Comparison of ENCODE assay signal across 29 cellular contexts in the genomic region with DNA sequence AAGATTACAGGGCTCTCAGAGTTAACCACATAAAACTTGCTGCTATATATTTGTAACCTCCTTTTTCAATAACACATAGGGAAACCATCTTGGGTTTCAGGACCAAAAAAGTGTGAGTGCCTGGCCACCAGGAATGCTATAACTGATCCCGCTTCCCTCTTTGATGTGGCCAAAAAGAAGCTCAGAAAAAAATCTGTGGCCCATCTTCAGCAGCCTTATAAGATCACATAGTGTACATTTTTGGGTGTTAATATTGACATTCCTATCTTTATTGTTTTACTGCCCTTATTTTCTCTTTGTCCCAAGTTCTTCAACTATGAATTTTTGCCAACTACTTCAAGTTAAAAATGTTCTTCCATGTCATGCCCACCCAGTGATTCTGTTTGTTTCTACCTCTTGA.
"Had no signal": no experiment of that assay in that cellular context is flagged by ENCODE, and none has a peak within 500 bp of the region (broad histone marks: within the 10 kb centered on the region; RNA-seq: fewer than 3 reads in every experiment).

No MANE protein-coding gene starts in this region.

- H3K4me3 ChIP-seq: adrenal gland, ascending aorta, breast epithelium, cardiac muscle cell, colonic mucosa had no signal

- H3K4me1 ChIP-seq: adrenal gland, ascending aorta, breast epithelium had no signal

- ATAC-seq: activated CD4-positive, alpha-beta T cell treated with anti-CD3 and anti-CD28 coated beads for 36 hours; activated CD8-positive, alpha-beta memory T cell treated with anti-CD3 and anti-CD28 coated beads, Interleukin-2, amount 10 ng/mL, durations not matched to agents 7 days and 5 days; activated CD8-positive, alpha-beta T cell treated with anti-CD3 and anti-CD28 coated beads, Interleukin-2, amount 10 ng/mL, durations not matched to agents 7 days and 5 days; activated naive CD8-positive, alpha-beta T cell treated with anti-CD3 and anti-CD28 coated beads, Interleukin-2, amount 50 U/mL, for 24 hours had no signal

- H3K36me3 ChIP-seq: adrenal gland, ascending aorta, breast epithelium, cardiac muscle cell, colonic mucosa had no signal

- DNase-seq: activated CD4-positive, alpha-beta memory T cell treated with anti-CD3 and anti-CD28 coated beads for 36 hours; activated CD4-positive, alpha-beta T cell treated with anti-CD3 and anti-CD28 coated beads for 36 hours; activated CD4-positive, alpha-beta T cell treated with anti-CD3 and anti-CD28 coated beads, Interleukin-2, amount 10 ng/mL, durations not matched to agents 24 days and 14 days; activated CD4-positive, CD25-positive, alpha-beta regulatory T cell; activated CD4-positive, CD25-positive, alpha-beta regulatory T cell treated with anti-CD3 and anti-CD28 coated beads, Interleukin-2, amount 50 U/mL, for 72 hours; activated CD8-positive, alpha-beta memory T cell treated with anti-CD3 and anti-CD28 coated beads, Interleukin-2, amount 10 ng/mL, durations not matched to agents 7 days and 5 days; activated CD8-positive, alpha-beta memory T cell treated with anti-CD3 and anti-CD28 coated beads, Interleukin-2, amount 50 U/mL, for 4 hours; activated CD8-positive, alpha-beta T cell treated with anti-CD3 and anti-CD28 coated beads, Interleukin-2, amount 10 ng/mL, durations not matched to agents 7 days and 5 days; activated naive CD4-positive, alpha-beta T cell treated with anti-CD3 and anti-CD28 coated beads for 36 hours; activated naive CD8-positive, alpha-beta T cell treated with anti-CD3 and anti-CD28 coated beads for 36 hours; activated naive CD8-positive, alpha-beta T cell treated with anti-CD3 and anti-CD28 coated beads, Interleukin-2, amount 50 U/mL, for 24 hours; activated T-cell treated with anti-CD3 and anti-CD28 coated beads, Interleukin-2, amount 50 U/mL, for 1 hour; activated T-cell treated with anti-CD3 and anti-CD28 coated beads, Interleukin-2, amount 50 U/mL, for 48 hours; amygdala; central memory CD4-positive, alpha-beta T cell; cerebellar nuclear complex; colonic mucosa; effector CD8-positive, alpha-beta T cell; foreskin fibroblast; T-helper 2 cell had no signal

- H3K27me3 Mint-ChIP-seq: activated CD4-positive, alpha-beta memory T cell treated with anti-CD3 and anti-CD28 coated beads for 36 hours; activated CD4-positive, alpha-beta T cell treated with anti-CD3 and anti-CD28 coated beads for 36 hours; activated naive CD4-positive, alpha-beta T cell treated with anti-CD3 and anti-CD28 coated beads, Interleukin-2, amount 50 U/mL, for 24 hours; activated naive CD8-positive, alpha-beta T cell treated with anti-CD3 and anti-CD28 coated beads for 36 hours; activated naive CD8-positive, alpha-beta T cell treated with anti-CD3 and anti-CD28 coated beads, Interleukin-2, amount 50 U/mL, for 24 hours had no signal

- H3K9me3 Mint-ChIP-seq: activated CD4-positive, alpha-beta memory T cell treated with anti-CD3 and anti-CD28 coated beads for 36 hours; activated naive CD4-positive, alpha-beta T cell treated with anti-CD3 and anti-CD28 coated beads for 36 hours; activated naive CD4-positive, alpha-beta T cell treated with anti-CD3 and anti-CD28 coated beads, Interleukin-2, amount 50 U/mL, for 24 hours; activated naive CD8-positive, alpha-beta T cell treated with anti-CD3 and anti-CD28 coated beads for 36 hours; activated naive CD8-positive, alpha-beta T cell treated with anti-CD3 and anti-CD28 coated beads, Interleukin-2, amount 50 U/mL, for 24 hours; activated T-helper 1 cell treated with anti-CD3 and anti-CD28 coated beads, Interleukin-12 subunit alpha, Interleukin-12 subunit beta, Interleukin-2, Interleukin-4 antibody, amounts not matched to agents 30 ng/mL and 10 ng/mL and 1 ng/mL, durations not matched to agents 14 hours and 24 hours and 36 hours; activated T-helper 2 cell treated with anti-CD3 and anti-CD28 coated beads, Interferon-gamma antibody, Interleukin-2, Interleukin-4, amounts not matched to agents 10 μg/mL and 5 μg/mL and 100 μg/mL, durations not matched to agents 14 hours and 24 hours and 36 hours had no signal

- H3K36me3 Mint-ChIP-seq: activated CD4-positive, alpha-beta memory T cell treated with anti-CD3 and anti-CD28 coated beads for 36 hours; activated naive CD4-positive, alpha-beta T cell treated with anti-CD3 and anti-CD28 coated beads, Interleukin-2, amount 50 U/mL, for 24 hours; brain had no signal

- H3K27ac ChIP-seq: adrenal gland, ascending aorta, breast epithelium, cardiac muscle cell, colonic mucosa, epithelial cell of prostate had no signal

- H3K27me3 ChIP-seq: adrenal gland, ascending aorta, breast epithelium, cardiac muscle cell, colonic mucosa had no signal

- H3K27ac Mint-ChIP-seq: activated CD4-positive, alpha-beta memory T cell treated with anti-CD3 and anti-CD28 coated beads for 36 hours; activated CD4-positive, alpha-beta T cell treated with anti-CD3 and anti-CD28 coated beads for 36 hours; activated CD4-positive, alpha-beta T cell treated with anti-CD3 and anti-CD28 coated beads, Interleukin-2, amount 10 ng/mL, durations not matched to agents 24 days and 14 days; activated CD8-positive, alpha-beta memory T cell treated with anti-CD3 and anti-CD28 coated beads, Interleukin-2, amount 10 ng/mL, durations not matched to agents 7 days and 5 days; activated CD8-positive, alpha-beta T cell treated with anti-CD3 and anti-CD28 coated beads, Interleukin-2, amount 10 ng/mL, durations not matched to agents 7 days and 5 days; activated naive CD4-positive, alpha-beta T cell treated with anti-CD3 and anti-CD28 coated beads for 36 hours; activated naive CD4-positive, alpha-beta T cell treated with anti-CD3 and anti-CD28 coated beads, Interleukin-2, amount 50 U/mL, for 24 hours; activated naive CD8-positive, alpha-beta T cell treated with anti-CD3 and anti-CD28 coated beads for 36 hours; activated naive CD8-positive, alpha-beta T cell treated with anti-CD3 and anti-CD28 coated beads, Interleukin-2, amount 50 U/mL, for 24 hours; activated T-helper 1 cell treated with anti-CD3 and anti-CD28 coated beads, Interleukin-12 subunit alpha, Interleukin-12 subunit beta, Interleukin-2, Interleukin-4 antibody, amounts not matched to agents 30 ng/mL and 10 ng/mL and 1 ng/mL, durations not matched to agents 14 hours and 24 hours and 36 hours; activated T-helper 2 cell treated with anti-CD3 and anti-CD28 coated beads, Interferon-gamma antibody, Interleukin-2, Interleukin-4, amounts not matched to agents 10 μg/mL and 5 μg/mL and 100 μg/mL, durations not matched to agents 14 hours and 24 hours and 36 hours; brain had no signal

- H3K4me1 Mint-ChIP-seq: activated CD4-positive, alpha-beta T cell treated with anti-CD3 and anti-CD28 coated beads for 36 hours; activated CD8-positive, alpha-beta memory T cell treated with anti-CD3 and anti-CD28 coated beads, Interleukin-2, amount 10 ng/mL, durations not matched to agents 7 days and 5 days; activated naive CD4-positive, alpha-beta T cell treated with anti-CD3 and anti-CD28 coated beads, Interleukin-2, amount 50 U/mL, for 24 hours; activated naive CD8-positive, alpha-beta T cell treated with anti-CD3 and anti-CD28 coated beads, Interleukin-2, amount 50 U/mL, for 24 hours; brain had no signal

- H3K9me3 ChIP-seq: adrenal gland, ascending aorta, breast epithelium, colonic mucosa had no signal

- H3K4me3 Mint-ChIP-seq: activated CD4-positive, alpha-beta memory T cell treated with anti-CD3 and anti-CD28 coated beads for 36 hours; activated CD4-positive, alpha-beta T cell treated with anti-CD3 and anti-CD28 coated beads for 36 hours; activated CD4-positive, alpha-beta T cell treated with anti-CD3 and anti-CD28 coated beads, Interleukin-2, amount 10 ng/mL, durations not matched to agents 24 days and 14 days; activated CD8-positive, alpha-beta memory T cell treated with anti-CD3 and anti-CD28 coated beads, Interleukin-2, amount 10 ng/mL, durations not matched to agents 7 days and 5 days; activated CD8-positive, alpha-beta T cell treated with anti-CD3 and anti-CD28 coated beads, Interleukin-2, amount 10 ng/mL, durations not matched to agents 7 days and 5 days; activated naive CD4-positive, alpha-beta T cell treated with anti-CD3 and anti-CD28 coated beads for 36 hours; activated naive CD4-positive, alpha-beta T cell treated with anti-CD3 and anti-CD28 coated beads, Interleukin-2, amount 50 U/mL, for 24 hours; activated naive CD8-positive, alpha-beta T cell treated with anti-CD3 and anti-CD28 coated beads for 36 hours; activated naive CD8-positive, alpha-beta T cell treated with anti-CD3 and anti-CD28 coated beads, Interleukin-2, amount 50 U/mL, for 24 hours; activated T-helper 1 cell treated with anti-CD3 and anti-CD28 coated beads, Interleukin-12 subunit alpha, Interleukin-12 subunit beta, Interleukin-2, Interleukin-4 antibody, amounts not matched to agents 30 ng/mL and 10 ng/mL and 1 ng/mL, durations not matched to agents 14 hours and 24 hours and 36 hours; brain had no signal
